Comparison of ENCODE assay signal across 1 cellular context in the genomic region with DNA sequence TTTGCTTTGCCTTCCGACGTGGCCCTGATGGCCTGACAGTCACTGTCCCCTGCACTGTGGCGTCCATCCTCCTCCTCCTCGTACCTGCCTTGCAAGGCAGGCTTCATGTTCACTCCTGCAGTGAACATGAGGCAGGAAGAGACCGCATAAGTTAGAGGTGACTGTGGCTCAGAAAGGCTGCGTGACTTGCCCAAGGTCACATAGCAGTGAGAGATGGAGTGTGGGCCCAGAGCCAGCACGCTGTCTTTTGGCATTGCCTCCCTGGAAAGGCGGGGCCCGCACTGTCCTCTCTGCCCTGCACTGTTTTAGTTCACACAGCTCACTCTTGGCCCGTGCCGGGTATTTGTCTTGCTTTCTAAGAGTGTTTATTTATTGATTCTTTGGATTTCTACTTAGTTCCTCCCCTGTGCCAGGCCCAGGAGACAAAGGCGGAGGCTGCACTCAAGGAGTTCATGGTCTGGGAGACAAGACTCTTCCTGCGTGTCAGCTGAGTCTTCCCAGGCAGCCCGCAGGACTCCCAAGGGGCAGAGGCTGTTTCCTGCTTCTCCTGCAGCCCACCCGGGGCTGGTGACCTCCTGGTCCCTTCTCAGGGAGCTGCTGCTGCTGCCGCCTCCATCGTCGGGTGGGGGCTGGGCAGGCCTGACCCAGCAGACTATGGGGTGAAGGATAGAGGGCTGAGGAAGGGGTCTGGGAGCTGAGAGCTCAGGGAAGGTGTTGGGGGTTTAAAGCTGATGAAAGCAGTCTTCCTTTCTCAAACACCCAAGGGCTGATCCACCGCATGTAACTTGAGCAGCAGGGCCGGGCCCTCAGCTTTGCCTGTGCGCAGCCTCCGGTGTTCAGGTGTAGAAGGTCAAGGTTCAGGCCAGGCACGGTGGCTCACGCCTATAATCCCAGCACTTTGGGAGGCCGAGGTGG.
A peak's percentile ranks its signal among the peaks of the same experiment; 100 is the strongest.
TF ChIP-seq lines count a peak whose summit lies in the region.

No MANE protein-coding gene starts in this region.

TF ChIP-seq in HepG2, 621 proteins besides CTCF, POLR2A, EP300 and RAD21 (continued from another document and continues in another):
- TF ChIP-seq, protein P1, sequence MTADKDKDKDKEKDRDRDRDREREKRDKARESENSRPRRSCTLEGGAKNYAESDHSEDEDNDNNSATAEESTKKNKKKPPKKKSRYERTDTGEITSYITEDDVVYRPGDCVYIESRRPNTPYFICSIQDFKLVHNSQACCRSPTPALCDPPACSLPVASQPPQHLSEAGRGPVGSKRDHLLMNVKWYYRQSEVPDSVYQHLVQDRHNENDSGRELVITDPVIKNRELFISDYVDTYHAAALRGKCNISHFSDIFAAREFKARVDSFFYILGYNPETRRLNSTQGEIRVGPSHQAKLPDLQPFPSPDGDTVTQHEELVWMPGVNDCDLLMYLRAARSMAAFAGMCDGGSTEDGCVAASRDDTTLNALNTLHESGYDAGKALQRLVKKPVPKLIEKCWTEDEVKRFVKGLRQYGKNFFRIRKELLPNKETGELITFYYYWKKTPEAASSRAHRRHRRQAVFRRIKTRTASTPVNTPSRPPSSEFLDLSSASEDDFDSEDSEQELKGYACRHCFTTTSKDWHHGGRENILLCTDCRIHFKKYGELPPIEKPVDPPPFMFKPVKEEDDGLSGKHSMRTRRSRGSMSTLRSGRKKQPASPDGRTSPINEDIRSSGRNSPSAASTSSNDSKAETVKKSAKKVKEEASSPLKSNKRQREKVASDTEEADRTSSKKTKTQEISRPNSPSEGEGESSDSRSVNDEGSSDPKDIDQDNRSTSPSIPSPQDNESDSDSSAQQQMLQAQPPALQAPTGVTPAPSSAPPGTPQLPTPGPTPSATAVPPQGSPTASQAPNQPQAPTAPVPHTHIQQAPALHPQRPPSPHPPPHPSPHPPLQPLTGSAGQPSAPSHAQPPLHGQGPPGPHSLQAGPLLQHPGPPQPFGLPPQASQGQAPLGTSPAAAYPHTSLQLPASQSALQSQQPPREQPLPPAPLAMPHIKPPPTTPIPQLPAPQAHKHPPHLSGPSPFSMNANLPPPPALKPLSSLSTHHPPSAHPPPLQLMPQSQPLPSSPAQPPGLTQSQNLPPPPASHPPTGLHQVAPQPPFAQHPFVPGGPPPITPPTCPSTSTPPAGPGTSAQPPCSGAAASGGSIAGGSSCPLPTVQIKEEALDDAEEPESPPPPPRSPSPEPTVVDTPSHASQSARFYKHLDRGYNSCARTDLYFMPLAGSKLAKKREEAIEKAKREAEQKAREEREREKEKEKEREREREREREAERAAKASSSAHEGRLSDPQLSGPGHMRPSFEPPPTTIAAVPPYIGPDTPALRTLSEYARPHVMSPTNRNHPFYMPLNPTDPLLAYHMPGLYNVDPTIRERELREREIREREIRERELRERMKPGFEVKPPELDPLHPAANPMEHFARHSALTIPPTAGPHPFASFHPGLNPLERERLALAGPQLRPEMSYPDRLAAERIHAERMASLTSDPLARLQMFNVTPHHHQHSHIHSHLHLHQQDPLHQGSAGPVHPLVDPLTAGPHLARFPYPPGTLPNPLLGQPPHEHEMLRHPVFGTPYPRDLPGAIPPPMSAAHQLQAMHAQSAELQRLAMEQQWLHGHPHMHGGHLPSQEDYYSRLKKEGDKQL (CRISPR knock-in tag; IDR thresholded peaks at IDR 0.05; ENCODE audit: low read depth): peak; percentile 51; the same call in 1 of the 2 replicates
- TF ChIP-seq, protein P2, sequence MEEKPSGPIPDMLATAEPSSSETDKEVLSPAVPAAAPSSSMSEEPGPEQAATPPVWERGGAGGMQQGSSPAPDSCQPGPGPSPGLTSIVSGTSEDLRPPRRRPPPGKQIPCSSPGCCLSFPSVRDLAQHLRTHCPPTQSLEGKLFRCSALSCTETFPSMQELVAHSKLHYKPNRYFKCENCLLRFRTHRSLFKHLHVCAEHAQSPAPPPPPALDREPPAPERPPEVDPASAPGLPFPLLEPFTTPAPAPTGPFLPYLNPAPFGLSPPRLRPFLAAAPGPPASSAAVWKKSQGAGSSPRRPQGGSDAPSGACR (CRISPR knock-in tag; IDR thresholded peaks at IDR 0.05): peak; percentile 73; the same call in 1 of the 2 replicates
- TF ChIP-seq, protein P3, sequence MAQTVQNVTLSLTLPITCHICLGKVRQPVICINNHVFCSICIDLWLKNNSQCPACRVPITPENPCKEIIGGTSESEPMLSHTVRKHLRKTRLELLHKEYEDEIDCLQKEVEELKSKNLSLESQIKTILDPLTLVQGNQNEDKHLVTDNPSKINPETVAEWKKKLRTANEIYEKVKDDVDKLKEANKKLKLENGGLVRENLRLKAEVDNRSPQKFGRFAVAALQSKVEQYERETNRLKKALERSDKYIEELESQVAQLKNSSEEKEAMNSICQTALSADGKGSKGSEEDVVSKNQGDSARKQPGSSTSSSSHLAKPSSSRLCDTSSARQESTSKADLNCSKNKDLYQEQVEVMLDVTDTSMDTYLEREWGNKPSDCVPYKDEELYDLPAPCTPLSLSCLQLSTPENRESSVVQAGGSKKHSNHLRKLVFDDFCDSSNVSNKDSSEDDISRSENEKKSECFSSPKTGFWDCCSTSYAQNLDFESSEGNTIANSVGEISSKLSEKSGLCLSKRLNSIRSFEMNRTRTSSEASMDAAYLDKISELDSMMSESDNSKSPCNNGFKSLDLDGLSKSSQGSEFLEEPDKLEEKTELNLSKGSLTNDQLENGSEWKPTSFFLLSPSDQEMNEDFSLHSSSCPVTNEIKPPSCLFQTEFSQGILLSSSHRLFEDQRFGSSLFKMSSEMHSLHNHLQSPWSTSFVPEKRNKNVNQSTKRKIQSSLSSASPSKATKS (CRISPR knock-in tag; IDR thresholded peaks at IDR 0.05): no peak
- TF ChIP-seq ZFY (CRISPR knock-in tag; IDR thresholded peaks at IDR 0.05): peak; percentile 69
- TF ChIP-seq SMARCC2 (IDR thresholded peaks at IDR 0.05): no peak
- TF ChIP-seq ZZZ3 (CRISPR knock-in tag; IDR thresholded peaks at IDR 0.05; ENCODE audit: borderline replicate concordance): no peak
- TF ChIP-seq PHF8 (CRISPR knock-in tag; IDR thresholded peaks at IDR 0.05): peak; percentile 22; the same call in 1 of the 2 replicates
- TF ChIP-seq ONECUT2 (CRISPR knock-in tag; IDR thresholded peaks at IDR 0.05): peak; percentile 66; the same call in 1 of the 2 replicates
- no peak for TF ChIP-seq MED13 (CRISPR knock-in tag; IDR thresholded peaks at IDR 0.05)
- TF ChIP-seq ZNF644 (CRISPR knock-in tag; IDR thresholded peaks at IDR 0.05; ENCODE audit: low read depth): 0 out of 2 replicates have a peak, but pooled peaks have one; percentile 10
- no peak; the same call in 1 of the 2 replicates for TF ChIP-seq NCOA2 (CRISPR knock-in tag; IDR thresholded peaks at IDR 0.05)
- TF ChIP-seq JUND (CRISPR knock-in tag; IDR thresholded peaks at IDR 0.05): 0 out of 2 replicates have a peak, but pooled peaks have one; percentile 51
- 0 out of 2 replicates have a peak, but pooled peaks have one; percentile 53 for TF ChIP-seq MTF2 (CRISPR knock-in tag; IDR thresholded peaks at IDR 0.05; ENCODE audit: borderline replicate concordance)
- TF ChIP-seq ZSCAN21 (CRISPR knock-in tag; IDR thresholded peaks at IDR 0.05; ENCODE audit: borderline replicate concordance): 0 out of 2 replicates have a peak, but pooled peaks have one; percentile 3
- TF ChIP-seq ZNF773 (CRISPR knock-in tag; IDR thresholded peaks at IDR 0.05; ENCODE audit: borderline replicate concordance): no peak
- TF ChIP-seq, protein P4, sequence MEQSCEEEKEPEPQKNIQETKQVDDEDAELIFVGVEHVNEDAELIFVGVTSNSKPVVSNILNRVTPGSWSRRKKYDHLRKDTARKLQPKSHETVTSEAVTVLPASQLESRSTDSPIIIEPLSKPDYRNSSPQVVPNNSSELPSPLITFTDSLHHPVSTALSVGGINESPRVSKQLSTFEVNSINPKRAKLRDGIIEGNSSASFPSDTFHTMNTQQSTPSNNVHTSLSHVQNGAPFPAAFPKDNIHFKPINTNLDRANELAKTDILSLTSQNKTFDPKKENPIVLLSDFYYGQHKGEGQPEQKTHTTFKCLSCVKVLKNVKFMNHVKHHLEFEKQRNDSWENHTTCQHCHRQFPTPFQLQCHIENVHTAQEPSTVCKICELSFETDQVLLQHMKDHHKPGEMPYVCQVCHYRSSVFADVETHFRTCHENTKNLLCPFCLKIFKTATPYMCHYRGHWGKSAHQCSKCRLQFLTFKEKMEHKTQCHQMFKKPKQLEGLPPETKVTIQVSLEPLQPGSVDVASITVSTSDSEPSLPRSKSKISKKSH (CRISPR knock-in tag; IDR thresholded peaks at IDR 0.05; ENCODE audit: borderline replicate concordance): peak; percentile 92
- peak; percentile 75; the same call in 1 of the 2 replicates for TF ChIP-seq SIN3A (IDR thresholded peaks at IDR 0.05; ENCODE audit: borderline replicate concordance, low read depth, low read length)
- TF ChIP-seq ZBTB7B (CRISPR knock-in tag; IDR thresholded peaks at IDR 0.05): peak; percentile 75; the same call in 1 of the 2 replicates
- peak; percentile 29; the same call in 1 of the 2 replicates for TF ChIP-seq ZNF205 (CRISPR knock-in tag; IDR thresholded peaks at IDR 0.05)
- TF ChIP-seq, protein P5, sequence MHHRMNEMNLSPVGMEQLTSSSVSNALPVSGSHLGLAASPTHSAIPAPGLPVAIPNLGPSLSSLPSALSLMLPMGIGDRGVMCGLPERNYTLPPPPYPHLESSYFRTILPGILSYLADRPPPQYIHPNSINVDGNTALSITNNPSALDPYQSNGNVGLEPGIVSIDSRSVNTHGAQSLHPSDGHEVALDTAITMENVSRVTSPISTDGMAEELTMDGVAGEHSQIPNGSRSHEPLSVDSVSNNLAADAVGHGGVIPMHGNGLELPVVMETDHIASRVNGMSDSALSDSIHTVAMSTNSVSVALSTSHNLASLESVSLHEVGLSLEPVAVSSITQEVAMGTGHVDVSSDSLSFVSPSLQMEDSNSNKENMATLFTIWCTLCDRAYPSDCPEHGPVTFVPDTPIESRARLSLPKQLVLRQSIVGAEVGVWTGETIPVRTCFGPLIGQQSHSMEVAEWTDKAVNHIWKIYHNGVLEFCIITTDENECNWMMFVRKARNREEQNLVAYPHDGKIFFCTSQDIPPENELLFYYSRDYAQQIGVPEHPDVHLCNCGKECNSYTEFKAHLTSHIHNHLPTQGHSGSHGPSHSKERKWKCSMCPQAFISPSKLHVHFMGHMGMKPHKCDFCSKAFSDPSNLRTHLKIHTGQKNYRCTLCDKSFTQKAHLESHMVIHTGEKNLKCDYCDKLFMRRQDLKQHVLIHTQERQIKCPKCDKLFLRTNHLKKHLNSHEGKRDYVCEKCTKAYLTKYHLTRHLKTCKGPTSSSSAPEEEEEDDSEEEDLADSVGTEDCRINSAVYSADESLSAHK (CRISPR knock-in tag; IDR thresholded peaks at IDR 0.05; ENCODE audit: borderline replicate concordance): no peak
- TF ChIP-seq GFI1 (CRISPR knock-in tag; IDR thresholded peaks at IDR 0.05; ENCODE audit: borderline replicate concordance): no peak
- TF ChIP-seq MTA1 (CRISPR knock-in tag; IDR thresholded peaks at IDR 0.05; ENCODE audit: borderline replicate concordance): peak; percentile 86; the same call in 1 of the 2 replicates
- TF ChIP-seq, protein P6, sequence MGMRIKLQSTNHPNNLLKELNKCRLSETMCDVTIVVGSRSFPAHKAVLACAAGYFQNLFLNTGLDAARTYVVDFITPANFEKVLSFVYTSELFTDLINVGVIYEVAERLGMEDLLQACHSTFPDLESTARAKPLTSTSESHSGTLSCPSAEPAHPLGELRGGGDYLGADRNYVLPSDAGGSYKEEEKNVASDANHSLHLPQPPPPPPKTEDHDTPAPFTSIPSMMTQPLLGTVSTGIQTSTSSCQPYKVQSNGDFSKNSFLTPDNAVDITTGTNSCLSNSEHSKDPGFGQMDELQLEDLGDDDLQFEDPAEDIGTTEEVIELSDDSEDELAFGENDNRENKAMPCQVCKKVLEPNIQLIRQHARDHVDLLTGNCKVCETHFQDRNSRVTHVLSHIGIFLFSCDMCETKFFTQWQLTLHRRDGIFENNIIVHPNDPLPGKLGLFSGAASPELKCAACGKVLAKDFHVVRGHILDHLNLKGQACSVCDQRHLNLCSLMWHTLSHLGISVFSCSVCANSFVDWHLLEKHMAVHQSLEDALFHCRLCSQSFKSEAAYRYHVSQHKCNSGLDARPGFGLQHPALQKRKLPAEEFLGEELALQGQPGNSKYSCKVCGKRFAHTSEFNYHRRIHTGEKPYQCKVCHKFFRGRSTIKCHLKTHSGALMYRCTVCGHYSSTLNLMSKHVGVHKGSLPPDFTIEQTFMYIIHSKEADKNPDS (CRISPR knock-in tag; IDR thresholded peaks at IDR 0.05): 0 out of 2 replicates have a peak, but pooled peaks have one; percentile 43
- TF ChIP-seq HOXA3 (CRISPR knock-in tag; IDR thresholded peaks at IDR 0.05): peak; percentile 76
- peak; percentile 88; the same call in 1 of the 2 replicates for TF ChIP-seq ZNF274 (CRISPR knock-in tag; IDR thresholded peaks at IDR 0.05)
- TF ChIP-seq, protein P7, sequence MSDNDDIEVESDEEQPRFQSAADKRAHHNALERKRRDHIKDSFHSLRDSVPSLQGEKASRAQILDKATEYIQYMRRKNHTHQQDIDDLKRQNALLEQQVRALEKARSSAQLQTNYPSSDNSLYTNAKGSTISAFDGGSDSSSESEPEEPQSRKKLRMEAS (IDR thresholded peaks at IDR 0.05): peak; percentile 59
- no peak for TF ChIP-seq NCOR1 (IDR thresholded peaks at IDR 0.05; ENCODE audit: borderline replicate concordance, low read length)
- no peak for TF ChIP-seq ZNF749 (CRISPR knock-in tag; IDR thresholded peaks at IDR 0.05; ENCODE audit: borderline replicate concordance)
- TF ChIP-seq, protein P8, sequence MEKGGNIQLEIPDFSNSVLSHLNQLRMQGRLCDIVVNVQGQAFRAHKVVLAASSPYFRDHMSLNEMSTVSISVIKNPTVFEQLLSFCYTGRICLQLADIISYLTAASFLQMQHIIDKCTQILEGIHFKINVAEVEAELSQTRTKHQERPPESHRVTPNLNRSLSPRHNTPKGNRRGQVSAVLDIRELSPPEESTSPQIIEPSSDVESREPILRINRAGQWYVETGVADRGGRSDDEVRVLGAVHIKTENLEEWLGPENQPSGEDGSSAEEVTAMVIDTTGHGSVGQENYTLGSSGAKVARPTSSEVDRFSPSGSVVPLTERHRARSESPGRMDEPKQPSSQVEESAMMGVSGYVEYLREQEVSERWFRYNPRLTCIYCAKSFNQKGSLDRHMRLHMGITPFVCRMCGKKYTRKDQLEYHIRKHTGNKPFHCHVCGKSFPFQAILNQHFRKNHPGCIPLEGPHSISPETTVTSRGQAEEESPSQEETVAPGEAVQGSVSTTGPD (CRISPR knock-in tag; IDR thresholded peaks at IDR 0.05): peak; percentile 7; the same call in 1 of the 2 replicates
- TF ChIP-seq PRMT3 (CRISPR knock-in tag; IDR thresholded peaks at IDR 0.05; ENCODE audit: borderline replicate concordance, low read depth): peak; percentile 63; the same call in 1 of the 2 replicates
- TF ChIP-seq MYNN (CRISPR knock-in tag; IDR thresholded peaks at IDR 0.05; ENCODE audit: low read depth): 0 out of 2 replicates have a peak, but pooled peaks have one; percentile 57
- TF ChIP-seq, protein P9, sequence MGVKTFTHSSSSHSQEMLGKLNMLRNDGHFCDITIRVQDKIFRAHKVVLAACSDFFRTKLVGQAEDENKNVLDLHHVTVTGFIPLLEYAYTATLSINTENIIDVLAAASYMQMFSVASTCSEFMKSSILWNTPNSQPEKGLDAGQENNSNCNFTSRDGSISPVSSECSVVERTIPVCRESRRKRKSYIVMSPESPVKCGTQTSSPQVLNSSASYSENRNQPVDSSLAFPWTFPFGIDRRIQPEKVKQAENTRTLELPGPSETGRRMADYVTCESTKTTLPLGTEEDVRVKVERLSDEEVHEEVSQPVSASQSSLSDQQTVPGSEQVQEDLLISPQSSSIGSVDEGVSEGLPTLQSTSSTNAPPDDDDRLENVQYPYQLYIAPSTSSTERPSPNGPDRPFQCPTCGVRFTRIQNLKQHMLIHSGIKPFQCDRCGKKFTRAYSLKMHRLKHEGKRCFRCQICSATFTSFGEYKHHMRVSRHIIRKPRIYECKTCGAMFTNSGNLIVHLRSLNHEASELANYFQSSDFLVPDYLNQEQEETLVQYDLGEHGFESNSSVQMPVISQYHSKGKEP (CRISPR knock-in tag; IDR thresholded peaks at IDR 0.05): no peak
